Comparison of ENCODE assay signal across 8 cellular contexts in the genomic region with DNA sequence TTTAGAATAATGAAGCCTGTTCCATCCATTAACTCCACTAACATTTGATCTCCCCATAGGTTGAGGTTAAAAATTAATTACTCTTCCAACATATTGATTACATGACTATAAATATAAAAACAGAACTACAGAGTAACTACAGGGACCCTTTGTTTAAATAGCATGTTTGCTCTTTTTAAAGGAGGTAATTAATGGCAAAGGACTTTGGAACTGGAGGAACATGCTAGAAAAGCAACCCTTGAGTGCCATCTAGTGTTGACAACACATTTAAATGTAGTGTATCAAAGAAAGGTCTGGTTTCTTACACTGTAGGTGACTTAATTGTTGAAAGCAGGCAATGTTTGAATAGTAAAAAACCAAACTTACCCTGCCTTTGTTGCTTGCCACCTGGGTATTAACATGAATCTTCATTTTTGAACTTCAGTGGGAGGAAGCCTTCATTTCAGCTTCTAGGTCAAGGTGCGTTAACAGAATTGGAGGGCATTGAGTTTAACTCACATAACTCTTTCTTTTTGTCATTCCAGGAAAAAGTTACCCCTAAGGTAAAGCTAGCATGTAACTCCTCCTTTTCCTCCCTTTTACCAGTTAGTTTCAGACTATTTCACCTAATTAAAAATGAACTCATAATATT. TPM values are rescaled to one million over a fixed set of nuclear protein-coding genes. Genes with fewer than 3 reads are reported as not detected.
DNase-seq lines count a peak whose midpoint lies in the region; ATAC-seq, FAIRE-seq and TF ChIP-seq lines count a peak whose summit lies in the region.

No MANE protein-coding gene starts in this region.

- peaks cover 9% of the 10 kb centered on the region for H3K27me3 Mint-ChIP-seq in activated CD8-positive, alpha-beta T cell treated with anti-CD3 and anti-CD28 coated beads, Interleukin-2, amount 10 ng/mL, durations not matched to agents 7 days and 5 days (ENCODE audit: low read depth)

- peaks cover 8% of the 10 kb centered on the region for H3K4me1 ChIP-seq in cardiac muscle cell (ENCODE audit: low read depth)

- H3K9me3 ChIP-seq in cardiac muscle cell (ENCODE audit: low read depth), result no peaks in the 10 kb centered on the region

- peak; percentile 34 for TF ChIP-seq CTCF in GM06990 (IDR thresholded peaks at IDR 0.05; ENCODE audit: insufficient read depth, low read length, poor library complexity, severe bottlenecking)
- TF ChIP-seq CTCF in cardiac muscle cell (IDR thresholded peaks at IDR 0.05; ENCODE audit: low read depth, low read length), result peak; percentile 53

- H3K27ac Mint-ChIP-seq in activated CD8-positive, alpha-beta T cell treated with anti-CD3 and anti-CD28 coated beads, Interleukin-2, amount 10 ng/mL, durations not matched to agents 7 days and 5 days, result no peak overlapping the region

- FAIRE-seq in A204.1 (lab: Jason Lieb, UNC), result peak; percentile 97

- H3K36me3 Mint-ChIP-seq in activated CD8-positive, alpha-beta T cell treated with anti-CD3 and anti-CD28 coated beads, Interleukin-2, amount 10 ng/mL, durations not matched to agents 7 days and 5 days (ENCODE audit: low read depth), result no peaks in the 10 kb centered on the region

- CTCF ChIA-PET in activated CD8-positive, alpha-beta T cell treated with anti-CD3 and anti-CD28 coated beads, Interleukin-2, amount 10 ng/mL, durations not matched to agents 7 days and 5 days (lab: Charles Lee), result interaction anchor here (0.8 to 1.1 kb wide), 3 partner anchors 213 to 218 kb away, joined by 3 to 8 read pairs (median 3); no protein-coding TSS in a partner anchor

- H3K27me3 ChIP-seq in GM06990 (replicated peaks; ENCODE audit: control insufficient read depth, insufficient read depth, low read length) (peaks cover 2% of the 10 kb centered on the region; the same call in 1 of the 2 replicates), cardiac muscle cell (no peaks in the 10 kb centered on the region)

- no peaks in the 10 kb centered on the region for H3K4me1 Mint-ChIP-seq in activated CD8-positive, alpha-beta T cell treated with anti-CD3 and anti-CD28 coated beads, Interleukin-2, amount 10 ng/mL, durations not matched to agents 7 days and 5 days (ENCODE audit: low read depth)

- H3K4me3 ChIP-seq in GM06990 (replicated peaks; ENCODE audit: low read depth, low read length) (no peak overlapping the region), cardiac muscle cell (no peak overlapping the region)

- no peaks in the 10 kb centered on the region for H3K9me3 Mint-ChIP-seq in activated CD8-positive, alpha-beta T cell treated with anti-CD3 and anti-CD28 coated beads, Interleukin-2, amount 10 ng/mL, durations not matched to agents 7 days and 5 days (ENCODE audit: insufficient read depth)

- no peak overlapping the region for H3K4me3 Mint-ChIP-seq in activated CD8-positive, alpha-beta T cell treated with anti-CD3 and anti-CD28 coated beads, Interleukin-2, amount 10 ng/mL, durations not matched to agents 7 days and 5 days

- H3K27ac ChIP-seq in cardiac muscle cell, result peak overlapping the region; percentile 24

- peak; percentile 6 for DNase-seq in GM06990 (ENCODE audit: extremely low read depth, insufficient read length)
- DNase-seq in NCI-H2171 treated with DMSO at 0.1 percent for 48 hours (lab: John Stamatoyannopoulos, UW), result peak; percentile 58
- DNase-seq in activated CD8-positive, alpha-beta T cell treated with anti-CD3 and anti-CD28 coated beads, Interleukin-2, amount 10 ng/mL, durations not matched to agents 7 days and 5 days, result peak; percentile 43
- peak; percentile 82 to 83 for DNase-seq in cardiac muscle cell (ENCODE audit: low read depth in 1 of 2, low spot score in 1 of 2)
- peak; percentile 55 for DNase-seq in putamen (ENCODE audit: low spot score)
- DNase-seq in ureter (ENCODE audit: low spot score), result no peak

- H3K36me3 ChIP-seq in GM06990 (ENCODE audit: control insufficient read depth, insufficient read depth, low read length), result no peaks in the 10 kb centered on the region
- H3K36me3 ChIP-seq in cardiac muscle cell, result no peaks in the 10 kb centered on the region

- POLR2A ChIA-PET in activated CD8-positive, alpha-beta T cell treated with anti-CD3 and anti-CD28 coated beads, Interleukin-2, amount 10 ng/mL, durations not matched to agents 7 days and 5 days (lab: Charles Lee), result no interaction called here

- peak; percentile 69 for ATAC-seq in HG02981 (IDR thresholded peaks at IDR 0.05; ENCODE audit: unreplicated experiment)
- ATAC-seq in activated CD8-positive, alpha-beta T cell treated with anti-CD3 and anti-CD28 coated beads, Interleukin-2, amount 10 ng/mL, durations not matched to agents 7 days and 5 days, result peak; percentile 65

RNA-seq across cellular contexts. Expression of a gene that starts 52.6 kb away (rescaled TPM):
- 100 to 1,000 TPM; 144 to 154 TPM for total RNA-seq in activated CD8-positive, alpha-beta T cell treated with anti-CD3 and anti-CD28 coated beads, Interleukin-2, amount 10 ng/mL, durations not matched to agents 7 days and 5 days
- total RNA-seq in cardiac muscle cell, result 117 and 150 TPM in 2 replicates
- 348 and 371 TPM in 2 replicates for polyA plus RNA-seq in cardiac muscle cell
- 208 TPM for total RNA-seq in ureter
